8 cellular contexts compared by ENCODE assay signal in the genomic region with DNA sequence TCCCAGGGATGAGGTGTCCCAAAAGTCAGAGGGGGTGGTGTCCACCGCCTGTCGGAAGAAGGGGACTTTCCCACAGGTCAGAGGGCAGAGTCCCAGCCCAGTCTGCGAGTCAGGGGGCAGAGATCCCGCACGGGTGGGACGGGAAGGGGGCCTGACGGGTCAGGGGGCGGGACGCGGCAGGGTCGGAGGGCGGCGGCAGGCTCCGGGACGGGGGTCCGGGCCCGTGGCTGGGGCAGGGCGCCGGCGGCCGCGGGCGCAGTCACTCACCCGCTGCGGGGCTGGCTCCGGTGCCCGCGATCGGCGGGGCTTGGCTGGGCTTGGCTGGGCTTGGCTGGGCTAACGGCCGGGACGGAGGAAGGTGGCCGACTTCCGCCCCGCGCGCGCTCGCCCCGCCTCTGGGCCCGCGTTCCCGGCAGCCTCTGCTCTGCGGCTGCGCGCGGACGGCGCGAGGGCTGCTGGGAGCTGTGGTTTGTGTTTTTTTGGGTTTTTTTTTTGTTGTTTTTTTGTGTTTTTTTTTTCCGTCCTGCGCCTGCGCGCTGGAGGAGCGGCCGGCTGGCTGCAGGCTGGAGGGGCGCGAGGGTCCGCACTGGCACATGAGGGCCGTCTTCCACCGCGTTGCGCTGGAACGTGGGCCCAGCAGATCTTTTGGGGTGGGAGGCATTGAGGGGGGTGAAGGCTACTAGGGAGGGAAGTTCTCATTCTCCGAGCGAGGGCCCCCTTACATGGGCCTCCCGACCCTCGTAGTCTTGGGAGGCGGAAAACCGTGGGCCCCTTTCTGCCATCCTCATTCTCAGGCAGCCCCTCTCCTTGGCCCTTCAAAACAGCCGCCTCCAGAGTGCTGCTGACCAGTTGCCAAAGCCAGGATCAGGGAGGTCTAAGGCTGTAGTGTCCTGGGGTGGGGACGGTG. TPM values are rescaled to one million over a fixed set of nuclear protein-coding genes. Genes with fewer than 3 reads are reported as not detected.
DNase-seq lines count a peak whose midpoint lies in the region; ATAC-seq and TF ChIP-seq lines count a peak whose summit lies in the region.

A gene (minus strand): TSS at position 368 of the 907 bp plus-strand sequence. CDS start 12,142 bp downstream, outside the sequence.

- TF ChIP-seq POLR2A in GM18951 (IDR thresholded peaks at IDR 0.05; ENCODE audit: extremely low read depth, insufficient read depth, insufficient read length), result peak; percentile 81

- H3K27ac Mint-ChIP-seq in activated CD8-positive, alpha-beta T cell treated with anti-CD3 and anti-CD28 coated beads for 36 hours, result peak within 1 kb of the TSS; percentile 94

- peak within 1 kb of the TSS; percentile 84 for H3K4me3 Mint-ChIP-seq in activated CD8-positive, alpha-beta T cell treated with anti-CD3 and anti-CD28 coated beads for 36 hours

- intact Hi-C loops in activated CD8-positive, alpha-beta T cell treated with anti-CD3 and anti-CD28 coated beads for 36 hours (cut with micrococcal nuclease), result no loop called here

- in situ Hi-C loops in GM18951 (cut with MboI; ENCODE audit: low sequenced_read_pairs, unreplicated experiment), result no loop called here

- POLR2A ChIA-PET in activated CD8-positive, alpha-beta T cell treated with anti-CD3 and anti-CD28 coated beads for 36 hours (lab: Charles Lee), result interaction anchor here (1.3 kb wide), 1 partner anchor 13 kb away, joined by 5 read pairs; no protein-coding TSS in a partner anchor

- TF ChIP-seq CTCF in activated CD8-positive, alpha-beta T cell treated with anti-CD3 and anti-CD28 coated beads for 36 hours (IDR thresholded peaks at IDR 0.05), result no peak

- H3K4me1 Mint-ChIP-seq in activated CD8-positive, alpha-beta T cell treated with anti-CD3 and anti-CD28 coated beads for 36 hours (ENCODE audit: low read depth), result peaks cover 49% of the 10 kb centered on the region

- CTCF ChIA-PET in activated CD8-positive, alpha-beta T cell treated with anti-CD3 and anti-CD28 coated beads for 36 hours (lab: Charles Lee), result interaction anchor here (0.6 kb wide), 1 partner anchor 16 kb away, joined by 3 read pairs; no protein-coding TSS in a partner anchor

- peak; percentile 83 for DNase-seq in Ammon's horn (ENCODE audit: low spot score)
- peak; percentile 92 for DNase-seq in NCI-H69 (lab: John Stamatoyannopoulos, UW)
- DNase-seq in activated CD8-positive, alpha-beta T cell treated with anti-CD3 and anti-CD28 coated beads for 36 hours, result peak; percentile 85
- peak; percentile 72 for DNase-seq in effector CD4-positive, alpha-beta T cell
- peak; percentile 88 to 92 for DNase-seq in lung microvascular endothelial cell (ENCODE audit: low read depth in 2 of 2)
- DNase-seq in stimulated activated CD4-positive, alpha-beta T cell treated with anti-CD3 and anti-CD28 coated beads, TNF-alpha, amount 100 ng/mL, for 48 hours (ENCODE audit: low read depth in 3 of 3), result peak; percentile 64 to 79 (median 64)

- peaks cover 3% of the 10 kb centered on the region for H3K27me3 Mint-ChIP-seq in activated CD8-positive, alpha-beta T cell treated with anti-CD3 and anti-CD28 coated beads for 36 hours

- ATAC-seq in HG03196 (IDR thresholded peaks at IDR 0.05; ENCODE audit: unreplicated experiment), result peak; percentile 87
- peak; percentile 95 for ATAC-seq in activated CD8-positive, alpha-beta T cell treated with anti-CD3 and anti-CD28 coated beads for 36 hours

- H3K9me3 Mint-ChIP-seq in activated CD8-positive, alpha-beta T cell treated with anti-CD3 and anti-CD28 coated beads for 36 hours, result peaks cover 2% of the 10 kb centered on the region

- peaks cover 2% of the 10 kb centered on the region for H3K36me3 Mint-ChIP-seq in activated CD8-positive, alpha-beta T cell treated with anti-CD3 and anti-CD28 coated beads for 36 hours (ENCODE audit: low read depth)

RNA-seq across cellular contexts. Expression of the gene that starts here (rescaled TPM):
- total RNA-seq in activated CD8-positive, alpha-beta T cell treated with anti-CD3 and anti-CD28 coated beads for 36 hours, result 10 to 100 TPM; 41.4 to 48.2 TPM
- total RNA-seq in lung microvascular endothelial cell, result 32.7 and 39.7 TPM in 2 replicates

Comparison
In these comparisons a context has a peak if more than half of its experiments do, and no peak if none do; other contexts are left out.
1. Peak in every context shown above with its lines: DNase-seq and ATAC-seq.